ENCODE assay signal across 1 cellular context in genomic region chr1:221667504-221667903, GRCh38.
TF ChIP-seq lines count a peak whose summit lies in the region.

No MANE protein-coding gene starts in this region.

TF ChIP-seq in K562, 482 proteins besides CTCF, POLR2A, EP300 and RAD21 (continued from another document and continues in another):
- TF ChIP-seq, protein P1, sequence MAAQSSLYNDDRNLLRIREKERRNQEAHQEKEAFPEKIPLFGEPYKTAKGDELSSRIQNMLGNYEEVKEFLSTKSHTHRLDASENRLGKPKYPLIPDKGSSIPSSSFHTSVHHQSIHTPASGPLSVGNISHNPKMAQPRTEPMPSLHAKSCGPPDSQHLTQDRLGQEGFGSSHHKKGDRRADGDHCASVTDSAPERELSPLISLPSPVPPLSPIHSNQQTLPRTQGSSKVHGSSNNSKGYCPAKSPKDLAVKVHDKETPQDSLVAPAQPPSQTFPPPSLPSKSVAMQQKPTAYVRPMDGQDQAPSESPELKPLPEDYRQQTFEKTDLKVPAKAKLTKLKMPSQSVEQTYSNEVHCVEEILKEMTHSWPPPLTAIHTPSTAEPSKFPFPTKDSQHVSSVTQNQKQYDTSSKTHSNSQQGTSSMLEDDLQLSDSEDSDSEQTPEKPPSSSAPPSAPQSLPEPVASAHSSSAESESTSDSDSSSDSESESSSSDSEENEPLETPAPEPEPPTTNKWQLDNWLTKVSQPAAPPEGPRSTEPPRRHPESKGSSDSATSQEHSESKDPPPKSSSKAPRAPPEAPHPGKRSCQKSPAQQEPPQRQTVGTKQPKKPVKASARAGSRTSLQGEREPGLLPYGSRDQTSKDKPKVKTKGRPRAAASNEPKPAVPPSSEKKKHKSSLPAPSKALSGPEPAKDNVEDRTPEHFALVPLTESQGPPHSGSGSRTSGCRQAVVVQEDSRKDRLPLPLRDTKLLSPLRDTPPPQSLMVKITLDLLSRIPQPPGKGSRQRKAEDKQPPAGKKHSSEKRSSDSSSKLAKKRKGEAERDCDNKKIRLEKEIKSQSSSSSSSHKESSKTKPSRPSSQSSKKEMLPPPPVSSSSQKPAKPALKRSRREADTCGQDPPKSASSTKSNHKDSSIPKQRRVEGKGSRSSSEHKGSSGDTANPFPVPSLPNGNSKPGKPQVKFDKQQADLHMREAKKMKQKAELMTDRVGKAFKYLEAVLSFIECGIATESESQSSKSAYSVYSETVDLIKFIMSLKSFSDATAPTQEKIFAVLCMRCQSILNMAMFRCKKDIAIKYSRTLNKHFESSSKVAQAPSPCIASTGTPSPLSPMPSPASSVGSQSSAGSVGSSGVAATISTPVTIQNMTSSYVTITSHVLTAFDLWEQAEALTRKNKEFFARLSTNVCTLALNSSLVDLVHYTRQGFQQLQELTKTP (IDR thresholded peaks at IDR 0.05; ENCODE audit: low read depth in 1 of 2, partially characterized antibody in 2 of 2), result no peak
- TF ChIP-seq KHSRP (IDR thresholded peaks at IDR 0.05), result no peak
- TF ChIP-seq CEBPG (CRISPR knock-in tag; IDR thresholded peaks at IDR 0.05), result peak; percentile 89
- TF ChIP-seq CEBPG (tag; conservative IDR thresholded peaks at IDR 0.05 in 1 of 2, IDR thresholded peaks at IDR 0.05 in 1 of 2), result peak; percentile 95 to 96
- TF ChIP-seq AFF4 (CRISPR knock-in tag; IDR thresholded peaks at IDR 0.05), result 0 out of 2 replicates have a peak, but pooled peaks have one; percentile 36
- TF ChIP-seq CBFA2T3 (IDR thresholded peaks at IDR 0.05), result peak; percentile 59
- TF ChIP-seq ZNF707 (CRISPR knock-in tag; conservative IDR thresholded peaks at IDR 0.05), result no peak
- TF ChIP-seq ZBTB9 (CRISPR knock-in tag; IDR thresholded peaks at IDR 0.05), result peak; percentile 83
- TF ChIP-seq DACH1 (IDR thresholded peaks at IDR 0.05; ENCODE audit: partially characterized antibody), result peak; percentile 28
- peak; percentile 69; the same call in 1 of the 2 replicates for TF ChIP-seq TEAD4 (IDR thresholded peaks at IDR 0.05; ENCODE audit: low read length)
- TF ChIP-seq TEAD4 (CRISPR knock-in tag; IDR thresholded peaks at IDR 0.05; ENCODE audit: borderline replicate concordance), result no peak
- peak; percentile 85; the same call in 1 of the 2 replicates for TF ChIP-seq SMARCA4 (IDR thresholded peaks at IDR 0.05)
- peak; percentile 87 for TF ChIP-seq ARID1B (IDR thresholded peaks at IDR 0.05)
- TF ChIP-seq JUNB (CRISPR knock-in tag; conservative IDR thresholded peaks at IDR 0.05), result peak; percentile 84
- TF ChIP-seq ZNF766 (CRISPR knock-in tag; conservative IDR thresholded peaks at IDR 0.05), result peak; percentile 95
- no peak for TF ChIP-seq SNRNP70 (optimal IDR thresholded peaks at IDR 0.05; ENCODE audit: low read depth, low read length)
- peak; percentile 85 for TF ChIP-seq HMBOX1 (IDR thresholded peaks at IDR 0.05)
- TF ChIP-seq TSC22D4 (tag; IDR thresholded peaks at IDR 0.05), result no peak
- no peak for TF ChIP-seq NCOA2 (IDR thresholded peaks at IDR 0.05; ENCODE audit: partially characterized antibody in 2 of 2)
- TF ChIP-seq, protein P2, sequence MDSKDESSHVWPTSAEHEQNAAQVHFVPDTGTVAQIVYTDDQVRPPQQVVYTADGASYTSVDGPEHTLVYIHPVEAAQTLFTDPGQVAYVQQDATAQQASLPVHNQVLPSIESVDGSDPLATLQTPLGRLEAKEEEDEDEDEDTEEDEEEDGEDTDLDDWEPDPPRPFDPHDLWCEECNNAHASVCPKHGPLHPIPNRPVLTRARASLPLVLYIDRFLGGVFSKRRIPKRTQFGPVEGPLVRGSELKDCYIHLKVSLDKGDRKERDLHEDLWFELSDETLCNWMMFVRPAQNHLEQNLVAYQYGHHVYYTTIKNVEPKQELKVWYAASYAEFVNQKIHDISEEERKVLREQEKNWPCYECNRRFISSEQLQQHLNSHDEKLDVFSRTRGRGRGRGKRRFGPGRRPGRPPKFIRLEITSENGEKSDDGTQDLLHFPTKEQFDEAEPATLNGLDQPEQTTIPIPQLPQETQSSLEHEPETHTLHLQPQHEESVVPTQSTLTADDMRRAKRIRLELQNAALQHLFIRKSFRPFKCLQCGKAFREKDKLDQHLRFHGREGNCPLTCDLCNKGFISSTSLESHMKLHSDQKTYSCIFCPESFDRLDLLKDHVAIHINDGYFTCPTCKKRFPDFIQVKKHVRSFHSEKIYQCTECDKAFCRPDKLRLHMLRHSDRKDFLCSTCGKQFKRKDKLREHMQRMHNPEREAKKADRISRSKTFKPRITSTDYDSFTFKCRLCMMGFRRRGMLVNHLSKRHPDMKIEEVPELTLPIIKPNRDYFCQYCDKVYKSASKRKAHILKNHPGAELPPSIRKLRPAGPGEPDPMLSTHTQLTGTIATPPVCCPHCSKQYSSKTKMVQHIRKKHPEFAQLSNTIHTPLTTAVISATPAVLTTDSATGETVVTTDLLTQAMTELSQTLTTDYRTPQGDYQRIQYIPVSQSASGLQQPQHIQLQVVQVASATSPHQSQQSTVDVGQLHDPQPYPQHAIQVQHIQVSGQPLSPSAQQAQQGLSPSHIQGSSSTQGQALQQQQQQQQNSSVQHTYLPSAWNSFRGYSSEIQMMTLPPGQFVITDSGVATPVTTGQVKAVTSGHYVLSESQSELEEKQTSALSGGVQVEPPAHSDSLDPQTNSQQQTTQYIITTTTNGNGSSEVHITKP (IDR thresholded peaks at IDR 0.05; ENCODE audit: partially characterized antibody), result peak; percentile 44
- TF ChIP-seq CBX2 (IDR thresholded peaks at IDR 0.05; ENCODE audit: insufficient read depth, low read length, poor library complexity, severe bottlenecking), result no peak
- peak; percentile 99 for TF ChIP-seq FOSL1 (tag; conservative IDR thresholded peaks at IDR 0.05)
- 0 out of 2 replicates have a peak, but pooled peaks have one; percentile 59 for TF ChIP-seq ZNF24 (IDR thresholded peaks at IDR 0.05)
- TF ChIP-seq CBX8 (IDR thresholded peaks at IDR 0.05; ENCODE audit: borderline replicate concordance, extremely low read depth, low read depth, low read length, poor library complexity, severe bottlenecking), result no peak
- TF ChIP-seq ARID4B (CRISPR knock-in tag; IDR thresholded peaks at IDR 0.05), result no peak
- peak; percentile 40 to 60; a peak in 2 of 4 replicates for TF ChIP-seq MNT (conservative IDR thresholded peaks at IDR 0.05)
- TF ChIP-seq ZBTB17 (CRISPR knock-in tag; IDR thresholded peaks at IDR 0.05), result 0 out of 2 replicates have a peak, but pooled peaks have one; percentile 48
- TF ChIP-seq TFE3 (CRISPR knock-in tag; IDR thresholded peaks at IDR 0.05), result peak; percentile 37
- TF ChIP-seq IRF9 (tag; IDR thresholded peaks at IDR 0.05), result peak; percentile 70; the same call in 1 of the 2 replicates
